ENCODE assay signal across 22 cellular contexts in genomic region chr5:72206994-72207393, GRCh38.
DNase-seq lines count a peak whose midpoint lies in the region; ATAC-seq, FAIRE-seq and TF ChIP-seq lines count a peak whose summit lies in the region.
"Had no signal": no experiment of that assay in that cellular context is flagged by ENCODE, and none has a peak within 500 bp of the region (broad histone marks: within the 10 kb centered on the region; RNA-seq: fewer than 3 reads in every experiment).

No MANE protein-coding gene starts in this region.

- no peak for TF ChIP-seq EP300 in H1 (IDR thresholded peaks at IDR 0.05; ENCODE audit: borderline replicate concordance in 1 of 2, low read depth in 2 of 2, low read length in 2 of 2)

- H2AFZ ChIP-seq in H1 (ENCODE audit: low read length) = no peak overlapping the region

- no peak overlapping the region for H3K27ac Mint-ChIP-seq in activated naive CD4-positive, alpha-beta T cell treated with anti-CD3 and anti-CD28 coated beads for 36 hours
- no peak overlapping the region for H3K27ac Mint-ChIP-seq in activated naive CD4-positive, alpha-beta T cell treated with anti-CD3 and anti-CD28 coated beads, Interleukin-2, amount 10 ng/mL, durations not matched to agents 7 days and 5 days
- no peak overlapping the region for H3K27ac Mint-ChIP-seq in stimulated activated naive CD8-positive, alpha-beta T cell treated with anti-CD3 and anti-CD28 coated beads, Interleukin-15, amount 100 ng/mL, for 72 hours
- H3K27ac Mint-ChIP-seq: CD4-positive, alpha-beta T cell; H9 had no signal

- POLR2A ChIA-PET in H1 (lab: Charles Lee; ENCODE audit: partially characterized antibody) = interaction anchor here (1.3 kb wide), 1 partner anchor 15 kb away, joined by 3 read pairs; no protein-coding TSS in a partner anchor

- WGBS in H1 (ENCODE audit: extremely low coverage in 1 of 2, insufficient coverage in 1 of 2, insufficient read length in 1 of 2, insufficient replicate concordance in 2 of 2, low coverage in 1 of 2, low lambda C conversion rate in 2 of 2, missing lambda C conversion rate in 1 of 2), 2 experiments = 94% methylated on average over 3 of the region's 3 CpGs; no CpG with 5 or more reads in 1 of the 2 experiments

- CTCF ChIA-PET in activated naive CD4-positive, alpha-beta T cell treated with anti-CD3 and anti-CD28 coated beads for 36 hours (lab: Charles Lee) = no interaction called here
- CTCF ChIA-PET in activated naive CD4-positive, alpha-beta T cell treated with anti-CD3 and anti-CD28 coated beads, Interleukin-2, amount 10 ng/mL, durations not matched to agents 7 days and 5 days (lab: Charles Lee) = no interaction called here
- CTCF ChIA-PET in H1 (lab: Charles Lee; ENCODE audit: partially characterized antibody) = no interaction called here

- no peak overlapping the region for H3K4me2 ChIP-seq in H1 (ENCODE audit: insufficient read depth in 1 of 2, low read depth in 2 of 2, low read length in 2 of 2)
- H3K4me2 ChIP-seq: BLaER1 had no signal

- H4K91ac ChIP-seq in H1 (replicated peaks; ENCODE audit: insufficient read length, low read length) = no peak overlapping the region

- H3K9me3 Mint-ChIP-seq in activated naive CD4-positive, alpha-beta T cell treated with anti-CD3 and anti-CD28 coated beads for 36 hours = no peaks in the 10 kb centered on the region
- H3K9me3 Mint-ChIP-seq in activated naive CD4-positive, alpha-beta T cell treated with anti-CD3 and anti-CD28 coated beads, Interleukin-2, amount 10 ng/mL, durations not matched to agents 7 days and 5 days = no peaks in the 10 kb centered on the region
- H3K9me3 Mint-ChIP-seq in stimulated activated naive CD8-positive, alpha-beta T cell treated with anti-CD3 and anti-CD28 coated beads, Interleukin-15, amount 100 ng/mL, for 72 hours = peaks cover 0 to 5% of the 10 kb centered on the region in 2 donors
- H3K9me3 Mint-ChIP-seq: CD4-positive, alpha-beta T cell; H9 had no signal

- H2BK5ac ChIP-seq in H1 (ENCODE audit: low read depth, low read length) = no peak overlapping the region

- H3K36me3 Mint-ChIP-seq in activated naive CD4-positive, alpha-beta T cell treated with anti-CD3 and anti-CD28 coated beads for 36 hours (ENCODE audit: low read depth) = peaks cover 3% of the 10 kb centered on the region
- H3K36me3 Mint-ChIP-seq in activated naive CD4-positive, alpha-beta T cell treated with anti-CD3 and anti-CD28 coated beads, Interleukin-2, amount 10 ng/mL, durations not matched to agents 7 days and 5 days = no peaks in the 10 kb centered on the region

- intact Hi-C loops in activated naive CD4-positive, alpha-beta T cell treated with anti-CD3 and anti-CD28 coated beads for 36 hours (cut with micrococcal nuclease) = loop anchor here (1.0 to 2.0 kb wide), 2 partner anchors 27 to 68 kb away; no protein-coding TSS in a partner anchor

- H3K18ac ChIP-seq in H1 (ENCODE audit: extremely low read depth, low read length) = no peak overlapping the region

- no peak overlapping the region for H3K14ac ChIP-seq in H1 (ENCODE audit: insufficient read length)

- no peaks in the 10 kb centered on the region; the same call in 1 of the 2 replicates for H3K23me2 ChIP-seq in H1 (ENCODE audit: low read depth, low read length)

- no peaks in the 10 kb centered on the region for H3K79me1 ChIP-seq in H1 (ENCODE audit: low read depth, low read length)

- DNase-seq in activated naive CD4-positive, alpha-beta T cell treated with anti-CD3 and anti-CD28 coated beads for 36 hours = peak; percentile 25
- DNase-seq in activated naive CD4-positive, alpha-beta T cell treated with anti-CD3 and anti-CD28 coated beads, Interleukin-2, amount 10 ng/mL, durations not matched to agents 7 days and 5 days = no peak
- no peak for DNase-seq in stimulated activated naive CD8-positive, alpha-beta T cell treated with anti-CD3 and anti-CD28 coated beads, Interleukin-15, Interleukin-2, amounts not matched to agents 100 U/mL and 50 U/mL, for 24 hours
- DNase-seq in stimulated activated naive CD8-positive, alpha-beta T cell treated with anti-CD3 and anti-CD28 coated beads, Interleukin-15, amount 100 ng/mL, for 72 hours = no peak
- DNase-seq in H1 (ENCODE audit: low read depth in 1 of 2, low spot score in 2 of 2) (no peak), AG20443 (ENCODE audit: low spot score) (no peak)
- no peak for DNase-seq in activated CD4-positive, CD25-positive, alpha-beta regulatory T cell (lab: John Stamatoyannopoulos, UW)
- DNase-seq: Caco-2; CD4-positive, alpha-beta T cell; DND-41; H9; KBM-7; MM.1S; NCI-H1048; NCI-H1417 treated with DMSO at 0.1 percent for 48 hours; NCI-H187; NCI-H446; NCI-H526 treated with DMSO at 0.1 percent for 48 hours; OCI-M1 had no signal

- H3K36me3 ChIP-seq in H1 (ENCODE audit: control insufficient read depth in 2 of 4, insufficient read depth in 4 of 4, low read length in 3 of 4) = peaks cover 4 to 49% (median 21%) of the 10 kb centered on the region in 4 experiments; a peak in 7 of 8 replicates

- no peak overlapping the region for H2BK20ac ChIP-seq in H1 (ENCODE audit: low read length)

- peak; percentile 28 for FAIRE-seq in H1 (lab: Jason Lieb, UNC)
- FAIRE-seq: GM12878 had no signal

- no peaks in the 10 kb centered on the region for H3K27me3 Mint-ChIP-seq in activated naive CD4-positive, alpha-beta T cell treated with anti-CD3 and anti-CD28 coated beads for 36 hours (ENCODE audit: low read depth)
- no peaks in the 10 kb centered on the region for H3K27me3 Mint-ChIP-seq in activated naive CD4-positive, alpha-beta T cell treated with anti-CD3 and anti-CD28 coated beads, Interleukin-2, amount 10 ng/mL, durations not matched to agents 7 days and 5 days
- H3K27me3 Mint-ChIP-seq in stimulated activated naive CD8-positive, alpha-beta T cell treated with anti-CD3 and anti-CD28 coated beads, Interleukin-15, amount 100 ng/mL, for 72 hours = no peaks in the 10 kb centered on the region
- H3K27me3 Mint-ChIP-seq: CD4-positive, alpha-beta T cell had no signal

- no peak overlapping the region for H4K5ac ChIP-seq in H1 (ENCODE audit: insufficient read length, low read depth, low read length)

- no peak overlapping the region for H2AK5ac ChIP-seq in H1 (ENCODE audit: low read depth, low read length)

- peaks cover 0 to 3% of the 10 kb centered on the region in 2 experiments for H4K20me1 ChIP-seq in H1 (replicated peaks in 1 of 2; ENCODE audit: control insufficient read depth in 1 of 2, insufficient read depth in 2 of 2, low read length in 2 of 2)
- H4K20me1 ChIP-seq: BLaER1 had no signal

- H2BK15ac ChIP-seq in H1 (ENCODE audit: low read length) = no peak overlapping the region

- peak; percentile 83 for ATAC-seq in stimulated activated naive CD8-positive, alpha-beta T cell treated with anti-CD3 and anti-CD28 coated beads, Interleukin-15, Interleukin-2, amounts not matched to agents 100 U/mL and 50 U/mL, for 24 hours
- ATAC-seq in stimulated activated naive CD8-positive, alpha-beta T cell treated with anti-CD3 and anti-CD28 coated beads, Interleukin-15, amount 100 ng/mL, for 72 hours = no peak
- ATAC-seq: GM12878, Right ventricle myocardium inferior had no signal

- H3K27me3 ChIP-seq in H1 (replicated peaks in 1 of 4; ENCODE audit: control insufficient read depth in 3 of 4, extremely low read depth in 1 of 4, insufficient read depth in 3 of 4, low read length in 3 of 4) = peaks cover 0 to 2% (median 0%) of the 10 kb centered on the region in 4 experiments; a peak in 1 of 7 replicates
- H3K27me3 ChIP-seq: BLaER1 had no signal

- peaks cover 17% of the 10 kb centered on the region for H3K4me1 Mint-ChIP-seq in activated naive CD4-positive, alpha-beta T cell treated with anti-CD3 and anti-CD28 coated beads for 36 hours (ENCODE audit: low read depth)
- no peaks in the 10 kb centered on the region for H3K4me1 Mint-ChIP-seq in activated naive CD4-positive, alpha-beta T cell treated with anti-CD3 and anti-CD28 coated beads, Interleukin-2, amount 10 ng/mL, durations not matched to agents 7 days and 5 days
- H3K4me1 Mint-ChIP-seq in stimulated activated naive CD8-positive, alpha-beta T cell treated with anti-CD3 and anti-CD28 coated beads, Interleukin-15, amount 100 ng/mL, for 72 hours = peaks cover 5% of the 10 kb centered on the region

- TF ChIP-seq RAD21 in H1 (IDR thresholded peaks at IDR 0.05 in 1 of 2, conservative IDR thresholded peaks at IDR 0.05 in 1 of 2; ENCODE audit: low read depth in 2 of 2, low read length in 2 of 2) = no peak

- no peaks in the 10 kb centered on the region for H3K9me3 ChIP-seq in H1 (ENCODE audit: insufficient read depth in 2 of 2, low read depth in 1 of 2, low read length in 1 of 2)
- H3K9me3 ChIP-seq: BLaER1, Caco-2 had no signal

- peaks cover 3 to 14% (median 6%) of the 10 kb centered on the region in 4 experiments; a peak in 6 of 7 replicates for H3K4me1 ChIP-seq in H1 (replicated peaks in 1 of 4; ENCODE audit: control insufficient read depth in 3 of 4, insufficient read depth in 4 of 4, low read length in 3 of 4)
- H3K4me1 ChIP-seq: BLaER1, Caco-2 had no signal

- no peak overlapping the region for H3K4me3 ChIP-seq in H1 (ENCODE audit: extremely low read depth in 1 of 4, insufficient read depth in 2 of 4, low read depth in 3 of 4, low read length in 4 of 4)
- H3K4me3 ChIP-seq: BLaER1, GM12878 had no signal

- no peak overlapping the region for H3K27ac ChIP-seq in H1 (ENCODE audit: low read depth, low read length)
- H3K27ac ChIP-seq: BLaER1 had no signal

- no peak overlapping the region for H2BK120ac ChIP-seq in H1 (replicated peaks; ENCODE audit: low read depth, low read length)

- no peak overlapping the region for H3K4ac ChIP-seq in H1 (replicated peaks; ENCODE audit: insufficient read length, low read depth, low read length)

- H3K23ac ChIP-seq in H1 (ENCODE audit: insufficient read length) = no peak overlapping the region

- no peak overlapping the region for H3K9ac ChIP-seq in H1 (replicated peaks in 1 of 4; ENCODE audit: extremely low read depth in 1 of 4, low read depth in 3 of 4, low read length in 3 of 4)
- H3K9ac ChIP-seq: BLaER1 had no signal

- H2BK12ac ChIP-seq in H1 (ENCODE audit: low read depth, low read length) = no peak overlapping the region

- H3K79me2 ChIP-seq in H1 (ENCODE audit: control insufficient read depth in 1 of 2, insufficient read depth in 2 of 2, low read length in 2 of 2) = no peaks in the 10 kb centered on the region

- H4K8ac ChIP-seq in H1 (ENCODE audit: extremely low read depth, insufficient read depth, low read length) = no peak overlapping the region

- no peak overlapping the region for H3K4me3 Mint-ChIP-seq in activated naive CD4-positive, alpha-beta T cell treated with anti-CD3 and anti-CD28 coated beads for 36 hours
- H3K4me3 Mint-ChIP-seq in activated naive CD4-positive, alpha-beta T cell treated with anti-CD3 and anti-CD28 coated beads, Interleukin-2, amount 10 ng/mL, durations not matched to agents 7 days and 5 days = no peak overlapping the region
- H3K4me3 Mint-ChIP-seq in stimulated activated naive CD8-positive, alpha-beta T cell treated with anti-CD3 and anti-CD28 coated beads, Interleukin-15, amount 100 ng/mL, for 72 hours = no peak overlapping the region
- H3K4me3 Mint-ChIP-seq: CD4-positive, alpha-beta T cell; H9 had no signal

- no peak for TF ChIP-seq CTCF in H1 (IDR thresholded peaks at IDR 0.05; ENCODE audit: control extremely low read depth in 1 of 3, insufficient read depth in 1 of 3, low read depth in 1 of 3, low read length in 3 of 3)

- no peak for TF ChIP-seq POLR2A in H1 (IDR thresholded peaks at IDR 0.05; ENCODE audit: control extremely low read depth in 1 of 2, low read depth in 2 of 2, low read length in 2 of 2)

- no peak overlapping the region for H3K56ac ChIP-seq in H1 (replicated peaks; ENCODE audit: insufficient read length, low read depth, low read length)
